32 cellular contexts compared by ENCODE assay signal in the genomic region with DNA sequence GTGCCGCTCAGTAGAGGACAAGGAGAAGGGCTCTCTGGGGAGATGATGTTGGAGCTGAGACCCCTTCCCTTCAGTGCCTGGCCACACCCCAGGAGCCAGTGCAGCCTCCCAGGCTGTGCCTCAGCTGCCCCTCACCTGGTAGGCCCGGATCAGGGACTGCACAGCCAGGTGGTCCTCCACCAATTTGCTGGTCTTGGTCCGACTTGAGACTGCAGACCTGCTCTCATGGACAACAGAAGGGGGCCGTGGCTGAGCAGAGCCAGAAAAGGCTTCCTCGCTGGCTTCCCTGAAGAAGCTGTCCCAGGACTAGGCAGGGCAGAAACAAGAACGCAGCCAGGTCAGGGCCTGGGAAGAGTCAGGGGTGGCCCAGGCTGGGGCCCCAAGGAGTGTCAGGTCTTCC. TPM values are rescaled to one million over a fixed set of nuclear protein-coding genes. Genes with fewer than 3 reads are reported as not detected.
"Had no signal": no experiment of that assay in that cellular context is flagged by ENCODE, and none has a peak within 500 bp of the region (broad histone marks: within the 10 kb centered on the region; RNA-seq: fewer than 3 reads in every experiment).

No MANE protein-coding gene starts in this region.

- H3K9me3 ChIP-seq: MG63 had no signal

- H3K36me3 ChIP-seq: MG63 had no signal

- H3K9me3 Mint-ChIP-seq: activated CD4-positive, alpha-beta T cell treated with anti-CD3 and anti-CD28 coated beads, Interleukin-2, amount 10 ng/mL, durations not matched to agents 24 days and 14 days; activated CD8-positive, alpha-beta T cell treated with anti-CD3 and anti-CD28 coated beads for 36 hours; activated naive CD4-positive, alpha-beta T cell treated with anti-CD3 and anti-CD28 coated beads, Interleukin-2, amount 10 ng/mL, durations not matched to agents 7 days and 5 days; activated naive CD8-positive, alpha-beta T cell treated with anti-CD3 and anti-CD28 coated beads, Interleukin-2, amount 50 U/mL, for 24 hours; activated T-cell treated with anti-CD3 and anti-CD28 coated beads, Interleukin-2, amount 50 U/mL, for 4 hours; activated T-helper 1 cell treated with anti-CD3 and anti-CD28 coated beads, Interleukin-12 subunit alpha, Interleukin-12 subunit beta, Interleukin-2, Interleukin-4 antibody, amounts not matched to agents 30 ng/mL and 10 ng/mL and 1 ng/mL, durations not matched to agents 14 hours and 24 hours and 36 hours; brain had no signal

- H3K27ac Mint-ChIP-seq: activated CD4-positive, alpha-beta T cell treated with anti-CD3 and anti-CD28 coated beads, Interleukin-2, amount 10 ng/mL, durations not matched to agents 24 days and 14 days; activated CD8-positive, alpha-beta T cell treated with anti-CD3 and anti-CD28 coated beads for 36 hours; activated naive CD4-positive, alpha-beta T cell treated with anti-CD3 and anti-CD28 coated beads, Interleukin-2, amount 10 ng/mL, durations not matched to agents 7 days and 5 days; activated naive CD8-positive, alpha-beta T cell; activated naive CD8-positive, alpha-beta T cell treated with anti-CD3 and anti-CD28 coated beads, Interleukin-2, amount 50 U/mL, for 24 hours; activated T-helper 1 cell treated with anti-CD3 and anti-CD28 coated beads, Interleukin-12 subunit alpha, Interleukin-12 subunit beta, Interleukin-2, Interleukin-4 antibody, amounts not matched to agents 30 ng/mL and 10 ng/mL and 1 ng/mL, durations not matched to agents 14 hours and 24 hours and 36 hours; brain had no signal

- DNase-seq: activated CD4-positive, alpha-beta T cell treated with anti-CD3 and anti-CD28 coated beads, Interleukin-2, amount 10 ng/mL, durations not matched to agents 24 days and 14 days; activated CD4-positive, alpha-beta T cell treated with anti-CD3 and anti-CD28 coated beads, Interleukin-2, amount 50 U/mL, for 4 hours; activated CD8-positive, alpha-beta T cell treated with anti-CD3 and anti-CD28 coated beads for 36 hours; activated gamma-delta T cell treated with Interleukin-2 at 50 U/mL for 16 hours; activated naive CD4-positive, alpha-beta T cell treated with anti-CD3 and anti-CD28 coated beads, Interleukin-2, amount 10 ng/mL, durations not matched to agents 7 days and 5 days; activated naive CD8-positive, alpha-beta T cell treated with anti-CD3 and anti-CD28 coated beads, Interleukin-2, amount 50 U/mL, for 24 hours; activated T-cell treated with anti-CD3 and anti-CD28 coated beads for 4 hours; activated T-cell treated with anti-CD3 and anti-CD28 coated beads, Interleukin-2, amount 50 U/mL, for 4 hours; anterior cingulate cortex; central memory CD4-positive, alpha-beta T cell; Kasumi-1; KG1; MG63; NCI-H1105 treated with DMSO at 0.1 percent for 48 hours; NCI-H1436; NCI-H1694; NCI-H1930; NCI-H2081 treated with DMSO at 0.1 percent for 48 hours; NCI-H226; NCI-H446 treated with DMSO at 0.1 percent for 48 hours; NCI-H524; NCI-H69; PC-9; Right ventricle myocardium superior; T1000 had no signal

- H3K4me1 Mint-ChIP-seq: activated CD4-positive, alpha-beta T cell treated with anti-CD3 and anti-CD28 coated beads, Interleukin-2, amount 10 ng/mL, durations not matched to agents 24 days and 14 days; activated naive CD4-positive, alpha-beta T cell treated with anti-CD3 and anti-CD28 coated beads, Interleukin-2, amount 10 ng/mL, durations not matched to agents 7 days and 5 days; activated naive CD8-positive, alpha-beta T cell treated with anti-CD3 and anti-CD28 coated beads, Interleukin-2, amount 50 U/mL, for 24 hours; brain had no signal

- H3K27ac ChIP-seq: PC-9, RWPE1, SK-N-MC had no signal

- H3K4me3 ChIP-seq: MG63, PC-9, SK-N-MC had no signal

- H3K36me3 Mint-ChIP-seq: activated naive CD4-positive, alpha-beta T cell treated with anti-CD3 and anti-CD28 coated beads, Interleukin-2, amount 10 ng/mL, durations not matched to agents 7 days and 5 days; activated naive CD8-positive, alpha-beta T cell; brain had no signal

- H3K4me3 Mint-ChIP-seq: activated CD4-positive, alpha-beta T cell treated with anti-CD3 and anti-CD28 coated beads, Interleukin-2, amount 10 ng/mL, durations not matched to agents 24 days and 14 days; activated CD8-positive, alpha-beta T cell treated with anti-CD3 and anti-CD28 coated beads for 36 hours; activated naive CD4-positive, alpha-beta T cell treated with anti-CD3 and anti-CD28 coated beads, Interleukin-2, amount 10 ng/mL, durations not matched to agents 7 days and 5 days; activated naive CD8-positive, alpha-beta T cell; activated naive CD8-positive, alpha-beta T cell treated with anti-CD3 and anti-CD28 coated beads, Interleukin-2, amount 50 U/mL, for 24 hours; activated T-cell treated with anti-CD3 and anti-CD28 coated beads, Interleukin-2, amount 50 U/mL, for 4 hours; activated T-helper 1 cell treated with anti-CD3 and anti-CD28 coated beads, Interleukin-12 subunit alpha, Interleukin-12 subunit beta, Interleukin-2, Interleukin-4 antibody, amounts not matched to agents 30 ng/mL and 10 ng/mL and 1 ng/mL, durations not matched to agents 14 hours and 24 hours and 36 hours; brain had no signal

RNA-seq across cellular contexts. Expression of a gene that starts 5.5 kb away (rescaled TPM):
- total RNA-seq: bronchial epithelial cell; PC-9; T-helper 1 cell treated with Interleukin-12 subunit alpha and Interleukin-12 subunit beta and Interleukin-4 antibody, amounts not matched to agents 30 ng/mL and 1 ng/mL, for 36 hours had no signal
